9 cellular contexts compared by ENCODE assay signal in the genomic region with DNA sequence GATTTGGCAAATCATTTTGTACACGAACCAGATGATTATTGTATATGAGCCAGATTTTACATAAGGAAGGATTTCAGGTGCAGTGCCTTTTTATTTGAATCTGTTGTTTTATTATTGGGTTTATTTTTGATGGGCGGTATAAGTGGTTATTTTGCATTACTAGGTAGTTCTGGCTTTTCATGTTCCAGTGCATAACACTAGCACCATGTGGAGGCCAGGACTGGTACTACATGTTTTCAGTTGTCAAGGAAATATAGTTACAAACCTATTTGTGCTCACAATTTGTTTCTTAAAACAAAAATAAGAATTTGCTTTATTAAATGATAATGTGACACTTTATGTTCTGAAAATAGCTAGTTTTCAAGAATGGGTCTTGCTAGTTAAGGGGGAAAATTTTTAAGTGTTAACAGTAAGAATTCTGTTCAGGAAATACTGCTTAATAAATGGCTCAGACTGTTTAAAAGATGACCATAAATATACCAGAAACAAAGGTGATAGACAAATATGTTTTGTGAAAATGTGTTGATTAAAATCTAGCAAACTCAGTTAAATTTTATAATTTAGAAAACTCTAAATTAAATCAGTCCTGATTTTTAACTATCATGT. TPM values are rescaled to one million over a fixed set of nuclear protein-coding genes. Genes with fewer than 3 reads are reported as not detected.
A peak's percentile ranks its signal among the peaks of the same experiment; 100 is the strongest.
DNase-seq lines count a peak whose midpoint lies in the region; ATAC-seq, FAIRE-seq and TF ChIP-seq lines count a peak whose summit lies in the region.
"Had no signal": no experiment of that assay in that cellular context is flagged by ENCODE, and none has a peak within 500 bp of the region (broad histone marks: within the 10 kb centered on the region; RNA-seq: fewer than 3 reads in every experiment).

No MANE protein-coding gene starts in this region.

- CTCF ChIA-PET in Calu3 (lab: Charles Lee) = no interaction called here
- CTCF ChIA-PET in CD4-positive, alpha-beta T cell (lab: Charles Lee) = no interaction called here
- CTCF ChIA-PET in activated CD4-positive, alpha-beta memory T cell treated with anti-CD3 and anti-CD28 coated beads for 36 hours (lab: Charles Lee) = no interaction called here

- no peak for TF ChIP-seq POLR2A in erythroblast (IDR thresholded peaks at IDR 0.05; ENCODE audit: low read length)

- H3K36me3 Mint-ChIP-seq in Calu3 (ENCODE audit: insufficient read depth, unreplicated experiment) = no peaks in the 10 kb centered on the region
- H3K36me3 Mint-ChIP-seq in CD4-positive, alpha-beta T cell (ENCODE audit: low read depth) = no peaks in the 10 kb centered on the region
- H3K36me3 Mint-ChIP-seq in activated CD4-positive, alpha-beta memory T cell treated with anti-CD3 and anti-CD28 coated beads for 36 hours = no peaks in the 10 kb centered on the region
- H3K36me3 Mint-ChIP-seq: naive B cell had no signal

- H3K4me3 ChIP-seq in psoas muscle = no peak overlapping the region

- peak; percentile 42 for FAIRE-seq in GM19239 (lab: Jason Lieb, UNC)

- no peaks in the 10 kb centered on the region for H3K36me3 ChIP-seq in psoas muscle (ENCODE audit: insufficient read depth in 1 of 2, low read depth in 1 of 2)

- DNase-seq in Calu3 (peak; percentile 53), GM19239 (ENCODE audit: insufficient read length, low spot score) (no peak), OCI-M1 (lab: John Stamatoyannopoulos, UW) (peak; percentile 82), erythroblast (lab: John Stamatoyannopoulos, UW) (peak; percentile 23 to 53), psoas muscle (no peak)
- DNase-seq in CD4-positive, alpha-beta T cell = no peak
- DNase-seq in activated CD4-positive, alpha-beta memory T cell treated with anti-CD3 and anti-CD28 coated beads for 36 hours = no peak
- DNase-seq: naive B cell had no signal

- WGBS in psoas muscle, 3 donors = 17 to 29% (median 20%) methylated on average over 2 of the region's 2 CpGs

- no peaks in the 10 kb centered on the region for H3K9me3 ChIP-seq in psoas muscle
- H3K9me3 ChIP-seq in CD4-positive, alpha-beta T cell (ENCODE audit: control insufficient read depth, low read length) = peaks cover 6% of the 10 kb centered on the region

- H3K27ac Mint-ChIP-seq in Calu3 (ENCODE audit: unreplicated experiment) = no peak overlapping the region
- no peak overlapping the region for H3K27ac Mint-ChIP-seq in CD4-positive, alpha-beta T cell
- no peak overlapping the region for H3K27ac Mint-ChIP-seq in activated CD4-positive, alpha-beta memory T cell treated with anti-CD3 and anti-CD28 coated beads for 36 hours
- H3K27ac Mint-ChIP-seq: naive B cell had no signal

- no peaks in the 10 kb centered on the region for H3K4me1 ChIP-seq in psoas muscle

- no peaks in the 10 kb centered on the region for H3K27me3 Mint-ChIP-seq in Calu3 (ENCODE audit: unreplicated experiment)
- no peaks in the 10 kb centered on the region for H3K27me3 Mint-ChIP-seq in CD4-positive, alpha-beta T cell
- no peaks in the 10 kb centered on the region for H3K27me3 Mint-ChIP-seq in activated CD4-positive, alpha-beta memory T cell treated with anti-CD3 and anti-CD28 coated beads for 36 hours
- H3K27me3 Mint-ChIP-seq: naive B cell had no signal

- H3K27ac ChIP-seq in psoas muscle = no peak overlapping the region
- no peak overlapping the region for H3K27ac ChIP-seq in CD4-positive, alpha-beta T cell (ENCODE audit: low read depth, low read length)

- no peaks in the 10 kb centered on the region for H3K9me3 Mint-ChIP-seq in Calu3 (ENCODE audit: low read depth, unreplicated experiment)
- H3K9me3 Mint-ChIP-seq in CD4-positive, alpha-beta T cell = peaks cover 6% of the 10 kb centered on the region
- H3K9me3 Mint-ChIP-seq in activated CD4-positive, alpha-beta memory T cell treated with anti-CD3 and anti-CD28 coated beads for 36 hours = no peaks in the 10 kb centered on the region

- H3K4me3 Mint-ChIP-seq in Calu3 (ENCODE audit: low read depth, unreplicated experiment) = no peak overlapping the region
- no peak overlapping the region for H3K4me3 Mint-ChIP-seq in CD4-positive, alpha-beta T cell
- no peak overlapping the region for H3K4me3 Mint-ChIP-seq in activated CD4-positive, alpha-beta memory T cell treated with anti-CD3 and anti-CD28 coated beads for 36 hours
- H3K4me3 Mint-ChIP-seq: naive B cell had no signal

- POLR2A ChIA-PET in CD4-positive, alpha-beta T cell (lab: Charles Lee) = no interaction called here
- POLR2A ChIA-PET in activated CD4-positive, alpha-beta memory T cell treated with anti-CD3 and anti-CD28 coated beads for 36 hours (lab: Charles Lee) = no interaction called here

- intact Hi-C loops in Calu3 (cut with micrococcal nuclease; ENCODE audit: unreplicated experiment) (loop anchor here (1.0 to 2.0 kb wide), 2 partner anchors 245 to 289 kb away; no protein-coding TSS in a partner anchor), psoas muscle (cut with DNase I) (loop anchor here (10.0 kb wide), 1 partner anchor 241 kb away; no protein-coding TSS in a partner anchor)
- intact Hi-C loops in CD4-positive, alpha-beta T cell (cut with DNase I, micrococcal nuclease) = no loop called here
- intact Hi-C loops in activated CD4-positive, alpha-beta memory T cell treated with anti-CD3 and anti-CD28 coated beads for 36 hours (cut with micrococcal nuclease) = loop anchor here (2.0 kb wide), 1 partner anchor 245 kb away; no protein-coding TSS in a partner anchor

- peak; percentile 89 for ATAC-seq in HG03565 (IDR thresholded peaks at IDR 0.05; ENCODE audit: unreplicated experiment)
- no peak for ATAC-seq in psoas muscle
- ATAC-seq in CD4-positive, alpha-beta T cell (ENCODE audit: poor library complexity) = no peak

- no peaks in the 10 kb centered on the region for H3K27me3 ChIP-seq in psoas muscle (ENCODE audit: insufficient read depth in 3 of 3, low read length in 2 of 3)
- H3K27me3 ChIP-seq in CD4-positive, alpha-beta T cell (ENCODE audit: control insufficient read depth, insufficient read depth, low read length) = no peaks in the 10 kb centered on the region

- no TSS peak for BruUV-seq in Calu3 (replicated peaks; lab: Mats Ljungman, UMichigan)

- TF ChIP-seq CTCF in Calu3 (IDR thresholded peaks at IDR 0.05; ENCODE audit: unreplicated experiment) = peak; percentile 45
- TF ChIP-seq CTCF in psoas muscle (IDR thresholded peaks at IDR 0.05) = peak; percentile 50
- TF ChIP-seq CTCF in CD4-positive, alpha-beta T cell (IDR thresholded peaks at IDR 0.05) = no peak

- H3K4me1 Mint-ChIP-seq in Calu3 (ENCODE audit: low read depth, unreplicated experiment) = no peaks in the 10 kb centered on the region
- no peaks in the 10 kb centered on the region for H3K4me1 Mint-ChIP-seq in CD4-positive, alpha-beta T cell (ENCODE audit: low read depth)
- H3K4me1 Mint-ChIP-seq in activated CD4-positive, alpha-beta memory T cell treated with anti-CD3 and anti-CD28 coated beads for 36 hours (ENCODE audit: low read depth) = no peaks in the 10 kb centered on the region
- H3K4me1 Mint-ChIP-seq: naive B cell had no signal

RNA-seq across cellular contexts. Expression of a gene that starts 7.1 kb away (rescaled TPM):
- total RNA-seq in Calu3 (2022) (21.8 and 24.4 TPM in 2 replicates), psoas muscle (under 1 TPM; 0.27 to 0.46 (median 0.38) TPM)
- under 1 TPM; 0.04 to 0.09 (median 0.04) TPM for polyA plus RNA-seq in psoas muscle
- not detected for total RNA-seq in CD4-positive, alpha-beta T cell
- not detected for total RNA-seq in activated CD4-positive, alpha-beta memory T cell treated with anti-CD3 and anti-CD28 coated beads for 36 hours

Comparison
In these comparisons a context has a peak if more than half of its experiments do, and no peak if none do; other contexts are left out.
1. DNase-seq: peak in Calu3 (single experiment), OCI-M1 (single experiment) and erythroblast (2 of 2); none in GM19239 (single experiment), psoas muscle (0 of 2), CD4-positive, alpha-beta T cell (0 of 10) and activated CD4-positive, alpha-beta memory T cell treated with anti-CD3 and anti-CD28 coated beads for 36 hours (single experiment).
2. RNA of a gene that starts 7.1 kb away (total RNA-seq): 21.8 to 24.4 TPM in Calu3; 0.27 to 0.46 TPM in psoas muscle, not detected in CD4-positive, alpha-beta T cell and not detected in activated CD4-positive, alpha-beta memory T cell treated with anti-CD3 and anti-CD28 coated beads for 36 hours; every median in the first group is over 10 times any median in the second.
3. intact Hi-C loops: an anchor here in Calu3 (1.0 to 2.0 kb wide), psoas muscle (10.0 kb wide) and activated CD4-positive, alpha-beta memory T cell treated with anti-CD3 and anti-CD28 coated beads for 36 hours (2.0 kb wide); none called in CD4-positive, alpha-beta T cell.